In genomic region chr4:106585920-106586349, GRCh38 we compare ENCODE assay signal across 27 cellular contexts.
DNase-seq lines count a peak whose midpoint lies in the region; ATAC-seq, FAIRE-seq and TF ChIP-seq lines count a peak whose summit lies in the region.
"Had no signal": no experiment of that assay in that cellular context is flagged by ENCODE, and none has a peak within 500 bp of the region (broad histone marks: within the 10 kb centered on the region; RNA-seq: fewer than 3 reads in every experiment).

No MANE protein-coding gene starts in this region.

- ATAC-seq in PC-3: peak; percentile 6; the same call in 1 of the 2 replicates
- ATAC-seq in GM18517 (IDR thresholded peaks at IDR 0.05; ENCODE audit: unreplicated experiment): no peak
- ATAC-seq in GM21723 (IDR thresholded peaks at IDR 0.05; ENCODE audit: unreplicated experiment): no peak
- ATAC-seq in HG02623 (IDR thresholded peaks at IDR 0.05; ENCODE audit: unreplicated experiment): no peak
- ATAC-seq: activated T-helper 17 cell treated with anti-CD3 and anti-CD28 coated beads, Interleukin-2, amount 50 U/mL, for 72 hours; HepG2; stimulated activated naive CD8-positive, alpha-beta T cell treated with anti-CD3 and anti-CD28 coated beads, Interleukin-15, amount 100 ng/mL, for 72 hours had no signal

- H3K27me3 Mint-ChIP-seq in osteocyte (ENCODE audit: unreplicated experiment): no peaks in the 10 kb centered on the region
- H3K27me3 Mint-ChIP-seq: activated naive CD8-positive, alpha-beta T cell treated with anti-CD3 and anti-CD28 coated beads for 36 hours; activated T-helper 17 cell treated with anti-CD3 and anti-CD28 coated beads, Interleukin-2, amount 50 U/mL, for 72 hours; CD4-positive, alpha-beta memory T cell; stimulated activated naive CD8-positive, alpha-beta T cell treated with anti-CD3 and anti-CD28 coated beads, Interleukin-15, amount 100 ng/mL, for 72 hours had no signal

- H3K27ac ChIP-seq in PC-3 (ENCODE audit: low read length) (0 out of 2 replicates have a peak overlapping the region, but pooled peaks have one; percentile 6), endothelial cell of umbilical vein (ENCODE audit: insufficient read depth, low read depth, low read length) (peak overlapping the region; percentile 65)
- H3K27ac ChIP-seq: PC-9, prostate gland, tibial artery had no signal

- peak; percentile 62 for DNase-seq in EL
- DNase-seq in PC-3: peak; percentile 48
- peak; percentile 38 for DNase-seq in endothelial cell of umbilical vein (ENCODE audit: low read depth, low spot score)
- no peak for DNase-seq in osteocyte (ENCODE audit: extremely low spot score, unreplicated experiment)
- no peak for DNase-seq in nucleus accumbens (lab: John Stamatoyannopoulos, UW)
- DNase-seq: activated CD4-positive, alpha-beta T cell treated with anti-CD3 and anti-CD28 coated beads, Interleukin-2, amount 50 U/mL, for 48 hours; activated CD4-positive, CD25-positive, alpha-beta regulatory T cell; activated CD8-positive, alpha-beta memory T cell treated with anti-CD3 and anti-CD28 coated beads, Interleukin-2, amount 50 U/mL, for 4 hours; activated naive CD8-positive, alpha-beta T cell treated with anti-CD3 and anti-CD28 coated beads for 36 hours; CD4-positive, alpha-beta memory T cell; GF-D8; Kasumi-1; NCI-H1105 treated with DMSO at 0.1 percent for 48 hours; NCI-H2081; NCI-H446 treated with DMSO at 0.1 percent for 48 hours; PC-9; SIG-M5; sigmoid colon; stimulated activated naive CD8-positive, alpha-beta T cell treated with anti-CD3 and anti-CD28 coated beads, Interleukin-15, amount 100 ng/mL, for 72 hours; tibial artery had no signal

- no peak overlapping the region for H3K4me3 Mint-ChIP-seq in osteocyte (ENCODE audit: unreplicated experiment)
- H3K4me3 Mint-ChIP-seq: activated naive CD8-positive, alpha-beta T cell treated with anti-CD3 and anti-CD28 coated beads for 36 hours; activated T-helper 17 cell treated with anti-CD3 and anti-CD28 coated beads, Interleukin-2, amount 50 U/mL, for 72 hours; CD4-positive, alpha-beta memory T cell; stimulated activated naive CD8-positive, alpha-beta T cell treated with anti-CD3 and anti-CD28 coated beads, Interleukin-15, amount 100 ng/mL, for 72 hours had no signal

- peaks cover 14% of the 10 kb centered on the region for H3F3A ChIP-seq in PC-3 (ENCODE audit: low read length, unreplicated experiment)

- no peak for TF ChIP-seq POLR2A in endothelial cell of umbilical vein (IDR thresholded peaks at IDR 0.05; ENCODE audit: low read depth, low read length)

- H3K4me3 ChIP-seq in PC-3 (ENCODE audit: low read length) (no peak overlapping the region), endothelial cell of umbilical vein (replicated peaks in 1 of 3; ENCODE audit: insufficient read depth in 1 of 3, low read depth in 1 of 3, low read length in 3 of 3) (no peak overlapping the region)
- H3K4me3 ChIP-seq: PC-9, prostate gland, sigmoid colon, tibial artery had no signal

- H3K9me2 ChIP-seq in PC-3 (replicated peaks; ENCODE audit: low read length): no peaks in the 10 kb centered on the region

- no peaks in the 10 kb centered on the region for H3K79me2 ChIP-seq in PC-3 (ENCODE audit: low read length)
- H3K79me2 ChIP-seq in endothelial cell of umbilical vein (ENCODE audit: control insufficient read depth, insufficient read depth, low read length): no peaks in the 10 kb centered on the region

- no peaks in the 10 kb centered on the region for H4K20me1 ChIP-seq in PC-3 (ENCODE audit: low read length)
- H4K20me1 ChIP-seq in endothelial cell of umbilical vein (replicated peaks; ENCODE audit: control insufficient read depth, extremely low read depth, insufficient read depth, low read length): no peaks in the 10 kb centered on the region

- no peaks in the 10 kb centered on the region for H3K27me3 ChIP-seq in PC-3 (ENCODE audit: low read length)
- no peaks in the 10 kb centered on the region for H3K27me3 ChIP-seq in endothelial cell of umbilical vein (ENCODE audit: control insufficient read depth in 2 of 2, insufficient read depth in 2 of 2, low read length in 2 of 2)
- H3K27me3 ChIP-seq: sigmoid colon, tibial artery had no signal

- intact Hi-C loops in PC-3 (cut with micrococcal nuclease): loop anchor here (10.0 kb wide), 1 partner anchor 219 kb away; no protein-coding TSS in a partner anchor
- intact Hi-C loops in endothelial cell of umbilical vein (cut with micrococcal nuclease): loop anchor here (5.0 kb wide), 1 partner anchor 221 kb away; no protein-coding TSS in a partner anchor

- POLR2A ChIA-PET in PC-3 (lab: Charles Lee; ENCODE audit: unreplicated experiment) (no interaction called here), endothelial cell of umbilical vein (lab: Charles Lee) (no interaction called here)

- H3K9me3 Mint-ChIP-seq in osteocyte (ENCODE audit: unreplicated experiment): no peaks in the 10 kb centered on the region
- H3K9me3 Mint-ChIP-seq: activated T-helper 17 cell treated with anti-CD3 and anti-CD28 coated beads, Interleukin-2, amount 50 U/mL, for 72 hours; stimulated activated naive CD8-positive, alpha-beta T cell treated with anti-CD3 and anti-CD28 coated beads, Interleukin-15, amount 100 ng/mL, for 72 hours had no signal

- peaks cover 53% of the 10 kb centered on the region for H3K4me1 ChIP-seq in PC-3 (ENCODE audit: insufficient read depth, low read length)
- H3K4me1 ChIP-seq in endothelial cell of umbilical vein (ENCODE audit: control insufficient read depth, extremely low read depth, insufficient read depth, low read length): peaks cover 56% of the 10 kb centered on the region
- H3K4me1 ChIP-seq: prostate gland had no signal

- FAIRE-seq in endothelial cell of umbilical vein (lab: Jason Lieb, UNC): no peak
- FAIRE-seq: HepG2, islet of Langerhans had no signal

- dilution Hi-C loops in endothelial cell of umbilical vein (cut with MboI; ENCODE audit: extremely low pct_ligation_motif_present, low sequenced_read_pairs): no loop called here

- H3K9ac ChIP-seq in PC-3 (ENCODE audit: low read length) (no peak overlapping the region), endothelial cell of umbilical vein (replicated peaks; ENCODE audit: extremely low read depth, insufficient read depth, low read length) (no peak overlapping the region)

- peaks cover 65% of the 10 kb centered on the region for H3K4me1 Mint-ChIP-seq in osteocyte (ENCODE audit: unreplicated experiment)
- H3K4me1 Mint-ChIP-seq: activated naive CD8-positive, alpha-beta T cell treated with anti-CD3 and anti-CD28 coated beads for 36 hours; activated T-helper 17 cell treated with anti-CD3 and anti-CD28 coated beads, Interleukin-2, amount 50 U/mL, for 72 hours; CD4-positive, alpha-beta memory T cell; stimulated activated naive CD8-positive, alpha-beta T cell treated with anti-CD3 and anti-CD28 coated beads, Interleukin-15, amount 100 ng/mL, for 72 hours had no signal

- H3K36me3 ChIP-seq in PC-3 (ENCODE audit: low read depth, low read length) (no peaks in the 10 kb centered on the region), endothelial cell of umbilical vein (ENCODE audit: control insufficient read depth in 2 of 2, extremely low read depth in 1 of 2, insufficient read depth in 2 of 2, low read length in 2 of 2) (no peaks in the 10 kb centered on the region)
- H3K36me3 ChIP-seq: prostate gland, sigmoid colon, tibial artery had no signal

- H3K9me3 ChIP-seq in PC-3 (ENCODE audit: low read length) (no peaks in the 10 kb centered on the region), endothelial cell of umbilical vein (replicated peaks; ENCODE audit: control insufficient read depth, insufficient read depth, low read length) (no peaks in the 10 kb centered on the region)
- H3K9me3 ChIP-seq: prostate gland, sigmoid colon, tibial artery had no signal

- H3K4me2 ChIP-seq in PC-3 (ENCODE audit: low read length): 0 out of 2 replicates have a peak overlapping the region, but pooled peaks have one; percentile 6
- H3K4me2 ChIP-seq in endothelial cell of umbilical vein (ENCODE audit: insufficient read depth, low read length): peak overlapping the region; percentile 4
- H3K4me2 ChIP-seq: PC-9 had no signal

- H3K9me1 ChIP-seq in endothelial cell of umbilical vein (replicated peaks; ENCODE audit: control insufficient read depth, extremely low read depth, insufficient read depth, low read length): no peaks in the 10 kb centered on the region

- BruUV-seq in PC-3 (replicated peaks; lab: Mats Ljungman, UMichigan) (no TSS peak), endothelial cell of umbilical vein (replicated peaks; lab: Mats Ljungman, UMichigan) (no TSS peak)

- TF ChIP-seq CTCF in PC-3 (conservative IDR thresholded peaks at IDR 0.05; ENCODE audit: low read depth, low read length): no peak
- no peak for TF ChIP-seq CTCF in endothelial cell of umbilical vein (IDR thresholded peaks at IDR 0.05; ENCODE audit: extremely low read depth in 1 of 2, insufficient read depth in 1 of 2, low read depth in 1 of 2, low read length in 2 of 2)
- no peak for TF ChIP-seq CTCF in osteocyte (IDR thresholded peaks at IDR 0.05)

- CTCF ChIA-PET in PC-3 (lab: Charles Lee): no interaction called here
- CTCF ChIA-PET in endothelial cell of umbilical vein (lab: Charles Lee): interaction anchor here (0.8 kb wide), 1 partner anchor 17 kb away, joined by 4 read pairs; no protein-coding TSS in a partner anchor

- peak overlapping the region; percentile 12 for H3K27ac Mint-ChIP-seq in osteocyte (ENCODE audit: unreplicated experiment)
- H3K27ac Mint-ChIP-seq: activated naive CD8-positive, alpha-beta T cell treated with anti-CD3 and anti-CD28 coated beads for 36 hours; activated T-helper 17 cell treated with anti-CD3 and anti-CD28 coated beads, Interleukin-2, amount 50 U/mL, for 72 hours; CD4-positive, alpha-beta memory T cell; stimulated activated naive CD8-positive, alpha-beta T cell treated with anti-CD3 and anti-CD28 coated beads, Interleukin-15, amount 100 ng/mL, for 72 hours had no signal

- H3K36me3 Mint-ChIP-seq in osteocyte (ENCODE audit: unreplicated experiment): no peaks in the 10 kb centered on the region
- H3K36me3 Mint-ChIP-seq: activated naive CD8-positive, alpha-beta T cell treated with anti-CD3 and anti-CD28 coated beads for 36 hours; CD4-positive, alpha-beta memory T cell had no signal

- H2AFZ ChIP-seq in PC-3 (ENCODE audit: low read length): no peak overlapping the region
- no peak overlapping the region for H2AFZ ChIP-seq in endothelial cell of umbilical vein (ENCODE audit: low read depth, low read length)
- H2AFZ ChIP-seq: PC-9 had no signal

TF ChIP-seq in endothelial cell of umbilical vein, 7 proteins besides CTCF, POLR2A, EP300 and RAD21 (continues in another document):
- TF ChIP-seq JUN (IDR thresholded peaks at IDR 0.05; ENCODE audit: borderline replicate concordance, insufficient read depth, insufficient read length, low read depth): peak; percentile 15
- no peak for TF ChIP-seq MAX (IDR thresholded peaks at IDR 0.05; ENCODE audit: insufficient read depth, insufficient read length)
- peak; percentile 45 for TF ChIP-seq GATA2 (IDR thresholded peaks at IDR 0.05; ENCODE audit: insufficient read depth, insufficient read length, low read depth, low read length)
- TF ChIP-seq FOS (IDR thresholded peaks at IDR 0.05; ENCODE audit: borderline replicate concordance, insufficient read depth, low read length): no peak
- TF ChIP-seq MYC (IDR thresholded peaks at IDR 0.05; ENCODE audit: low read depth, low read length): no peak

Comparison
In these comparisons a context has a peak if more than half of its experiments do, and no peak if none do; other contexts are left out.
1. DNase-seq: peak in EL (single experiment), PC-3 (single experiment) and endothelial cell of umbilical vein (single experiment); none in osteocyte (single experiment) and nucleus accumbens (0 of 56).